Comparison of ENCODE assay signal across 13 cellular contexts in the genomic region with DNA sequence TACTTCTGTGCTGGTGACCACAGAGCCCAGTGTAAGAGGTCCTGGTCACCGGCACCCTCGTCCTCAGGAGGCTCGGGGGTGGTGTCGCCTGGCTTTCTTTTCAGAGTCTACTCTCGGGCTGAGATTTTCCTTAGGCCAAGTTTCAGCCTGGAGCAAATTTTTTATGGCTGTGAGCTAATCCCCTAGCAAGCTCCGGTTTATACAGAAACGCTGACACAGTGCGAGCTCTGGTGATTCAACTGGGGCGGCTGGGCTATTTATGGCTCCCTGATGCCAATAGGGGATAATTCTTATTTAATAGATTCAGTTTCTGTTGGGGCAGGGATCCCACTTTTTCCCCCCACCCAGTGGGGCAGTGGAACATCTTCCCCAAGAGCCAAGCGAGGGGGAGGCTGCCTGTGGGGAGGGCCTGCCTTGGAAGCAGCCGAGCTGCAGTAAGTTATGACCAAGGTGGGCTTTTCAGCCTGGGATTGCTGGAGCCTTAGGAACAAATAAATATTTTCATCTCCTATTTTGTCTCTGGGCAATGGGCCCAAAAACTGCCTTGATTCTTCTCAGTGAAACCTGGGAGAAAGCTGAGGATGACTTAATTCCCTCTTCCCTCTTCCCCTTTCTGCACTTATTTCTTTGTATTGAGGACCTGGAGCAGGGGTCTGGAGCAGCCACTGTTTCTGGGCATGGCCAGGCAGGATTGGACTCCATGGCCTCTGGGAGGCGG.
DNase-seq lines count a peak whose midpoint lies in the region; ATAC-seq and TF ChIP-seq lines count a peak whose summit lies in the region.
"Had no signal": no experiment of that assay in that cellular context is flagged by ENCODE, and none has a peak within 500 bp of the region (broad histone marks: within the 10 kb centered on the region; RNA-seq: fewer than 3 reads in every experiment).

No MANE protein-coding gene starts in this region.

- no peak overlapping the region for H4K91ac ChIP-seq in neuronal stem cell (ENCODE audit: low read depth, low read length, poor library complexity)

- no peak overlapping the region for H3K4me2 ChIP-seq in neuronal stem cell (ENCODE audit: insufficient read depth, low read length, poor library complexity, severe bottlenecking)

- 50 to 59% methylated on average over 12 of the region's 12 CpGs for WGBS in esophagus, 2 donors
- no CpG with 5 or more reads among the region's 12 CpGs for WGBS in neuronal stem cell (ENCODE audit: extremely low coverage in 2 of 2, insufficient read length in 2 of 2, insufficient replicate concordance in 1 of 2), 2 donors
- WGBS in right cardiac atrium, result 86% methylated on average over 12 of the region's 12 CpGs

- no peak overlapping the region for H2BK12ac ChIP-seq in neuronal stem cell (ENCODE audit: low read length)

- H2BK15ac ChIP-seq in neuronal stem cell (ENCODE audit: low read length), result no peak overlapping the region

- intact Hi-C loops in posterior vena cava (cut with DNase I), result no loop called here
- intact Hi-C loops in right cardiac atrium (cut with DNase I), result no loop called here

- H3K18ac ChIP-seq in neuronal stem cell (ENCODE audit: low read length), result no peak overlapping the region

- TF ChIP-seq CTCF in RWPE1 (conservative IDR thresholded peaks at IDR 0.05; ENCODE audit: low read depth), result no peak

- DNase-seq in AG08396 (ENCODE audit: low spot score) (peak; percentile 73), RWPE1 (ENCODE audit: low spot score) (peak; percentile 26), neuronal stem cell (ENCODE audit: low spot score) (no peak), DMS153 treated with DMSO at 0.1 percent for 48 hours (lab: John Stamatoyannopoulos, UW; ENCODE audit: unreplicated experiment) (no peak), posterior vena cava (ENCODE audit: low spot score) (no peak), right cardiac atrium (no peak)
- no peak for DNase-seq in activated naive CD4-positive, alpha-beta T cell treated with Interleukin-2 at 50 U/mL for 16 hours
- DNase-seq: activated CD4-positive, alpha-beta memory T cell treated with anti-CD3 and anti-CD28 coated beads, Interleukin-2, amount 10 ng/mL, durations not matched to agents 7 days and 5 days; activated naive CD8-positive, alpha-beta T cell treated with anti-CD3 and anti-CD28 coated beads, Interleukin-2, amount 10 ng/mL, durations not matched to agents 7 days and 5 days; NCI-H1048; posterior cingulate gyrus; SW 1271 had no signal

- H2AFZ ChIP-seq in neuronal stem cell (ENCODE audit: low read length), result no peak overlapping the region

- no peak overlapping the region for H4K8ac ChIP-seq in neuronal stem cell (ENCODE audit: low read depth, low read length)

- no peak overlapping the region for H2BK5ac ChIP-seq in neuronal stem cell (ENCODE audit: low read length)

- POLR2A ChIA-PET in RWPE1 (lab: Yijun Ruan, JAX; ENCODE audit: low non-redundant PET), result no interaction called here

- H3K27me3 ChIP-seq in esophagus (ENCODE audit: control insufficient read depth in 1 of 2, insufficient read depth in 2 of 2, low read length in 2 of 2) (no peaks in the 10 kb centered on the region), neuronal stem cell (ENCODE audit: control insufficient read depth in 3 of 3, insufficient read depth in 3 of 3, low read depth in 1 of 3, low read length in 3 of 3) (peaks cover 0 to 47% (median 0%) of the 10 kb centered on the region in 3 experiments), right cardiac atrium (ENCODE audit: control insufficient read depth, insufficient read depth) (no peaks in the 10 kb centered on the region)

- H3K79me1 ChIP-seq in neuronal stem cell (ENCODE audit: low read depth, low read length), result no peaks in the 10 kb centered on the region

- H2AK5ac ChIP-seq in neuronal stem cell (ENCODE audit: low read depth, low read length), result peak overlapping the region; percentile 8

- no peaks in the 10 kb centered on the region for H3K36me3 ChIP-seq in esophagus (ENCODE audit: control insufficient read depth in 2 of 2, insufficient read depth in 2 of 2, low read length in 1 of 2)
- H3K36me3 ChIP-seq in neuronal stem cell (replicated peaks in 1 of 2; ENCODE audit: control insufficient read depth in 2 of 2, insufficient read depth in 2 of 2, low read length in 2 of 2), result no peaks in the 10 kb centered on the region

- H3K4me3 ChIP-seq in esophagus (ENCODE audit: low read depth in 1 of 2, low read length in 2 of 2) (no peak overlapping the region), neuronal stem cell (ENCODE audit: low read length in 2 of 2) (no peak overlapping the region), right cardiac atrium (ENCODE audit: low read length) (no peak overlapping the region)

- no peak overlapping the region for H3K4ac ChIP-seq in neuronal stem cell (ENCODE audit: low read length)

- no peak for ATAC-seq in right cardiac atrium

- no peak overlapping the region for H3K23ac ChIP-seq in neuronal stem cell (ENCODE audit: low read depth, low read length, poor library complexity)

- H3K27ac ChIP-seq in RWPE1 (peak overlapping the region; percentile 21), esophagus (ENCODE audit: low read depth in 2 of 2, low read length in 1 of 2) (peak overlapping the region; percentile 83 to 85), neuronal stem cell (replicated peaks; ENCODE audit: low read length) (no peak overlapping the region), right cardiac atrium (ENCODE audit: low read length) (no peak overlapping the region)

- no peak overlapping the region for H3K14ac ChIP-seq in neuronal stem cell (ENCODE audit: low read length)

- no peaks in the 10 kb centered on the region for H3K9me3 ChIP-seq in esophagus (ENCODE audit: control insufficient read depth in 2 of 2, insufficient read depth in 1 of 2, low read depth in 1 of 2, low read length in 1 of 2)
- no peaks in the 10 kb centered on the region for H3K9me3 ChIP-seq in neuronal stem cell (replicated peaks in 1 of 2; ENCODE audit: control insufficient read depth in 2 of 2, insufficient read depth in 1 of 2, low read depth in 1 of 2, low read length in 2 of 2)
- no peaks in the 10 kb centered on the region for H3K9me3 ChIP-seq in right cardiac atrium (ENCODE audit: control insufficient read depth, low read length)

- CTCF ChIA-PET in RWPE1 (lab: Yijun Ruan, JAX), result interaction anchor here (0.6 kb wide), 1 partner anchor 19 kb away, joined by 3 read pairs; no protein-coding TSS in a partner anchor

- H3K4me1 ChIP-seq in esophagus (ENCODE audit: control insufficient read depth in 2 of 2, insufficient read depth in 2 of 2, low read length in 1 of 2) (peaks cover 2 to 16% of the 10 kb centered on the region in 2 donors), neuronal stem cell (ENCODE audit: control insufficient read depth in 2 of 2, insufficient read depth in 1 of 2, low read depth in 1 of 2, low read length in 2 of 2) (peaks cover 0 to 4% of the 10 kb centered on the region in 2 donors), right cardiac atrium (ENCODE audit: control insufficient read depth, insufficient read depth, low read length) (no peaks in the 10 kb centered on the region)

- no peak overlapping the region for H2BK120ac ChIP-seq in neuronal stem cell (ENCODE audit: low read depth, low read length)

- H3K9ac ChIP-seq in neuronal stem cell (ENCODE audit: low read depth, low read length, poor library complexity), result no peak overlapping the region

Comparison
In these comparisons a context has a peak if more than half of its experiments do, and no peak if none do; other contexts are left out.
1. DNase-seq: peak in AG08396 (single experiment) and RWPE1 (single experiment); none in neuronal stem cell (single experiment), DMS153 treated with DMSO at 0.1 percent for 48 hours (single experiment), activated naive CD4-positive, alpha-beta T cell treated with Interleukin-2 at 50 U/mL for 16 hours (single experiment), posterior vena cava (single experiment) and right cardiac atrium (0 of 3).
2. H3K27ac ChIP-seq: peak in RWPE1 (single experiment) and esophagus (2 of 2); none in neuronal stem cell (single experiment) and right cardiac atrium (single experiment).